ENCODE assay signal across 1 cellular context in genomic region chr9:113139225-113139829, GRCh38.
A peak's percentile ranks its signal among the peaks of the same experiment; 100 is the strongest.
TF ChIP-seq lines count a peak whose summit lies in the region.

No MANE protein-coding gene starts in this region.

TF ChIP-seq in HepG2, 621 proteins besides CTCF, POLR2A, EP300 and RAD21 (continued from another document):
- TF ChIP-seq, protein P1, sequence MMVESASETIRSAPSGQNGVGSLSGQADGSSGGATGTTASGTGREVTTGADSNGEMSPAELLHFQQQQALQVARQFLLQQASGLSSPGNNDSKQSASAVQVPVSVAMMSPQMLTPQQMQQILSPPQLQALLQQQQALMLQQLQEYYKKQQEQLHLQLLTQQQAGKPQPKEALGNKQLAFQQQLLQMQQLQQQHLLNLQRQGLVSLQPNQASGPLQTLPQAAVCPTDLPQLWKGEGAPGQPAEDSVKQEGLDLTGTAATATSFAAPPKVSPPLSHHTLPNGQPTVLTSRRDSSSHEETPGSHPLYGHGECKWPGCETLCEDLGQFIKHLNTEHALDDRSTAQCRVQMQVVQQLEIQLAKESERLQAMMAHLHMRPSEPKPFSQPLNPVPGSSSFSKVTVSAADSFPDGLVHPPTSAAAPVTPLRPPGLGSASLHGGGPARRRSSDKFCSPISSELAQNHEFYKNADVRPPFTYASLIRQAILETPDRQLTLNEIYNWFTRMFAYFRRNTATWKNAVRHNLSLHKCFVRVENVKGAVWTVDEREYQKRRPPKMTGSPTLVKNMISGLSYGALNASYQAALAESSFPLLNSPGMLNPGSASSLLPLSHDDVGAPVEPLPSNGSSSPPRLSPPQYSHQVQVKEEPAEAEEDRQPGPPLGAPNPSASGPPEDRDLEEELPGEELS (CRISPR knock-in tag; IDR thresholded peaks at IDR 0.05), result peak; percentile 40; the same call in 1 of the 2 replicates
- TF ChIP-seq REL (CRISPR knock-in tag; conservative IDR thresholded peaks at IDR 0.05) (no peak), TBX2 (CRISPR knock-in tag; IDR thresholded peaks at IDR 0.05; ENCODE audit: borderline replicate concordance) (peak; percentile 92), ZBTB4 (CRISPR knock-in tag; IDR thresholded peaks at IDR 0.05; ENCODE audit: borderline replicate concordance) (no peak), CBX5 (CRISPR knock-in tag; IDR thresholded peaks at IDR 0.05; ENCODE audit: borderline replicate concordance) (0 out of 2 replicates have a peak, but pooled peaks have one; percentile 17), ZNF670 (CRISPR knock-in tag; IDR thresholded peaks at IDR 0.05; ENCODE audit: borderline replicate concordance) (no peak), FOXA3 (CRISPR knock-in tag; IDR thresholded peaks at IDR 0.05) (peak; percentile 86), NFE2 (CRISPR knock-in tag; IDR thresholded peaks at IDR 0.05) (no peak), NCOA5 (CRISPR knock-in tag; IDR thresholded peaks at IDR 0.05) (no peak), PHF21A (CRISPR knock-in tag; IDR thresholded peaks at IDR 0.05) (peak; percentile 52; the same call in 1 of the 2 replicates), HHEX (CRISPR knock-in tag; IDR thresholded peaks at IDR 0.05) (no peak), NFRKB (IDR thresholded peaks at IDR 0.05) (no peak), PHB2 (IDR thresholded peaks at IDR 0.05; ENCODE audit: partially characterized antibody) (no peak), ZBTB33 (CRISPR knock-in tag; IDR thresholded peaks at IDR 0.05) (0 out of 2 replicates have a peak, but pooled peaks have one; percentile 29), ZNF12 (CRISPR knock-in tag; IDR thresholded peaks at IDR 0.05) (peak; percentile 61; the same call in 1 of the 2 replicates), HNF1B (CRISPR knock-in tag; IDR thresholded peaks at IDR 0.05) (no peak), RXRA (CRISPR knock-in tag; IDR thresholded peaks at IDR 0.05) (peak; percentile 91; the same call in 1 of the 2 replicates), KDM5A (IDR thresholded peaks at IDR 0.05; ENCODE audit: borderline replicate concordance, low read length) (no peak), ZNF567 (CRISPR knock-in tag; IDR thresholded peaks at IDR 0.05; ENCODE audit: borderline replicate concordance) (no peak), MYNN (CRISPR knock-in tag; IDR thresholded peaks at IDR 0.05; ENCODE audit: low read depth) (no peak), SP5 (CRISPR knock-in tag; IDR thresholded peaks at IDR 0.05; ENCODE audit: borderline replicate concordance, low read depth) (peak; percentile 20; the same call in 1 of the 2 replicates), HNF4G (IDR thresholded peaks at IDR 0.05; ENCODE audit: borderline replicate concordance, low read depth, low read length) (peak; percentile 32; the same call in 1 of the 2 replicates), HNF4G (CRISPR knock-in tag; IDR thresholded peaks at IDR 0.05; ENCODE audit: borderline replicate concordance, low read depth) (no peak), CEBPG (CRISPR knock-in tag; IDR thresholded peaks at IDR 0.05) (peak; percentile 62), MIXL1 (CRISPR knock-in tag; IDR thresholded peaks at IDR 0.05) (0 out of 2 replicates have a peak, but pooled peaks have one; percentile 31), SRSF9 (IDR thresholded peaks at IDR 0.05; ENCODE audit: borderline replicate concordance, insufficient read depth, low read depth, low read length, poor library complexity, severe bottlenecking) (no peak), ZIK1 (CRISPR knock-in tag; IDR thresholded peaks at IDR 0.05; ENCODE audit: borderline replicate concordance, low read depth) (no peak), ZNF441 (CRISPR knock-in tag; IDR thresholded peaks at IDR 0.05; ENCODE audit: borderline replicate concordance) (peak; percentile 90), MAX (IDR thresholded peaks at IDR 0.05) (no peak), TSC22D2 (CRISPR knock-in tag; IDR thresholded peaks at IDR 0.05; ENCODE audit: borderline replicate concordance) (no peak), ZNF839 (CRISPR knock-in tag; IDR thresholded peaks at IDR 0.05; ENCODE audit: borderline replicate concordance) (no peak), ARNTL (CRISPR knock-in tag; IDR thresholded peaks at IDR 0.05) (no peak), ZNF274 (CRISPR knock-in tag; IDR thresholded peaks at IDR 0.05) (no peak)
- TF ChIP-seq, protein P2, sequence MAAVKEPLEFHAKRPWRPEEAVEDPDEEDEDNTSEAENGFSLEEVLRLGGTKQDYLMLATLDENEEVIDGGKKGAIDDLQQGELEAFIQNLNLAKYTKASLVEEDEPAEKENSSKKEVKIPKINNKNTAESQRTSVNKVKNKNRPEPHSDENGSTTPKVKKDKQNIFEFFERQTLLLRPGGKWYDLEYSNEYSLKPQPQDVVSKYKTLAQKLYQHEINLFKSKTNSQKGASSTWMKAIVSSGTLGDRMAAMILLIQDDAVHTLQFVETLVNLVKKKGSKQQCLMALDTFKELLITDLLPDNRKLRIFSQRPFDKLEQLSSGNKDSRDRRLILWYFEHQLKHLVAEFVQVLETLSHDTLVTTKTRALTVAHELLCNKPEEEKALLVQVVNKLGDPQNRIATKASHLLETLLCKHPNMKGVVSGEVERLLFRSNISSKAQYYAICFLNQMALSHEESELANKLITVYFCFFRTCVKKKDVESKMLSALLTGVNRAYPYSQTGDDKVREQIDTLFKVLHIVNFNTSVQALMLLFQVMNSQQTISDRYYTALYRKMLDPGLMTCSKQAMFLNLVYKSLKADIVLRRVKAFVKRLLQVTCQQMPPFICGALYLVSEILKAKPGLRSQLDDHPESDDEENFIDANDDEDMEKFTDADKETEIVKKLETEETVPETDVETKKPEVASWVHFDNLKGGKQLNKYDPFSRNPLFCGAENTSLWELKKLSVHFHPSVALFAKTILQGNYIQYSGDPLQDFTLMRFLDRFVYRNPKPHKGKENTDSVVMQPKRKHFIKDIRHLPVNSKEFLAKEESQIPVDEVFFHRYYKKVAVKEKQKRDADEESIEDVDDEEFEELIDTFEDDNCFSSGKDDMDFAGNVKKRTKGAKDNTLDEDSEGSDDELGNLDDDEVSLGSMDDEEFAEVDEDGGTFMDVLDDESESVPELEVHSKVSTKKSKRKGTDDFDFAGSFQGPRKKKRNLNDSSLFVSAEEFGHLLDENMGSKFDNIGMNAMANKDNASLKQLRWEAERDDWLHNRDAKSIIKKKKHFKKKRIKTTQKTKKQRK (IDR thresholded peaks at IDR 0.05; ENCODE audit: low read length), result no peak
- TF ChIP-seq, protein P3, sequence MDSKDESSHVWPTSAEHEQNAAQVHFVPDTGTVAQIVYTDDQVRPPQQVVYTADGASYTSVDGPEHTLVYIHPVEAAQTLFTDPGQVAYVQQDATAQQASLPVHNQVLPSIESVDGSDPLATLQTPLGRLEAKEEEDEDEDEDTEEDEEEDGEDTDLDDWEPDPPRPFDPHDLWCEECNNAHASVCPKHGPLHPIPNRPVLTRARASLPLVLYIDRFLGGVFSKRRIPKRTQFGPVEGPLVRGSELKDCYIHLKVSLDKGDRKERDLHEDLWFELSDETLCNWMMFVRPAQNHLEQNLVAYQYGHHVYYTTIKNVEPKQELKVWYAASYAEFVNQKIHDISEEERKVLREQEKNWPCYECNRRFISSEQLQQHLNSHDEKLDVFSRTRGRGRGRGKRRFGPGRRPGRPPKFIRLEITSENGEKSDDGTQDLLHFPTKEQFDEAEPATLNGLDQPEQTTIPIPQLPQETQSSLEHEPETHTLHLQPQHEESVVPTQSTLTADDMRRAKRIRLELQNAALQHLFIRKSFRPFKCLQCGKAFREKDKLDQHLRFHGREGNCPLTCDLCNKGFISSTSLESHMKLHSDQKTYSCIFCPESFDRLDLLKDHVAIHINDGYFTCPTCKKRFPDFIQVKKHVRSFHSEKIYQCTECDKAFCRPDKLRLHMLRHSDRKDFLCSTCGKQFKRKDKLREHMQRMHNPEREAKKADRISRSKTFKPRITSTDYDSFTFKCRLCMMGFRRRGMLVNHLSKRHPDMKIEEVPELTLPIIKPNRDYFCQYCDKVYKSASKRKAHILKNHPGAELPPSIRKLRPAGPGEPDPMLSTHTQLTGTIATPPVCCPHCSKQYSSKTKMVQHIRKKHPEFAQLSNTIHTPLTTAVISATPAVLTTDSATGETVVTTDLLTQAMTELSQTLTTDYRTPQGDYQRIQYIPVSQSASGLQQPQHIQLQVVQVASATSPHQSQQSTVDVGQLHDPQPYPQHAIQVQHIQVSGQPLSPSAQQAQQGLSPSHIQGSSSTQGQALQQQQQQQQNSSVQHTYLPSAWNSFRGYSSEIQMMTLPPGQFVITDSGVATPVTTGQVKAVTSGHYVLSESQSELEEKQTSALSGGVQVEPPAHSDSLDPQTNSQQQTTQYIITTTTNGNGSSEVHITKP (CRISPR knock-in tag; IDR thresholded peaks at IDR 0.05; ENCODE audit: low read depth), result no peak
- TF ChIP-seq, protein P4, sequence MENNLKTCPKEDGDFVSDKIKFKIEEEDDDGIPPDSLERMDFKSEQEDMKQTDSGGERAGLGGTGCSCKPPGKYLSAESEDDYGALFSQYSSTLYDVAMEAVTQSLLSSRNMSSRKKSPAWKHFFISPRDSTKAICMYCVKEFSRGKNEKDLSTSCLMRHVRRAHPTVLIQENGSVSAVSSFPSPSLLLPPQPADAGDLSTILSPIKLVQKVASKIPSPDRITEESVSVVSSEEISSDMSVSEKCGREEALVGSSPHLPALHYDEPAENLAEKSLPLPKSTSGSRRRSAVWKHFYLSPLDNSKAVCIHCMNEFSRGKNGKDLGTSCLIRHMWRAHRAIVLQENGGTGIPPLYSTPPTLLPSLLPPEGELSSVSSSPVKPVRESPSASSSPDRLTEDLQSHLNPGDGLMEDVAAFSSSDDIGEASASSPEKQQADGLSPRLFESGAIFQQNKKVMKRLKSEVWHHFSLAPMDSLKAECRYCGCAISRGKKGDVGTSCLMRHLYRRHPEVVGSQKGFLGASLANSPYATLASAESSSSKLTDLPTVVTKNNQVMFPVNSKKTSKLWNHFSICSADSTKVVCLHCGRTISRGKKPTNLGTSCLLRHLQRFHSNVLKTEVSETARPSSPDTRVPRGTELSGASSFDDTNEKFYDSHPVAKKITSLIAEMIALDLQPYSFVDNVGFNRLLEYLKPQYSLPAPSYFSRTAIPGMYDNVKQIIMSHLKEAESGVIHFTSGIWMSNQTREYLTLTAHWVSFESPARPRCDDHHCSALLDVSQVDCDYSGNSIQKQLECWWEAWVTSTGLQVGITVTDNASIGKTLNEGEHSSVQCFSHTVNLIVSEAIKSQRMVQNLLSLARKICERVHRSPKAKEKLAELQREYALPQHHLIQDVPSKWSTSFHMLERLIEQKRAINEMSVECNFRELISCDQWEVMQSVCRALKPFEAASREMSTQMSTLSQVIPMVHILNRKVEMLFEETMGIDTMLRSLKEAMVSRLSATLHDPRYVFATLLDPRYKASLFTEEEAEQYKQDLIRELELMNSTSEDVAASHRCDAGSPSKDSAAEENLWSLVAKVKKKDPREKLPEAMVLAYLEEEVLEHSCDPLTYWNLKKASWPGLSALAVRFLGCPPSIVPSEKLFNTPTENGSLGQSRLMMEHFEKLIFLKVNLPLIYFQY (CRISPR knock-in tag; IDR thresholded peaks at IDR 0.05; ENCODE audit: borderline replicate concordance), result peak; percentile 37; the same call in 1 of the 2 replicates
TF ChIP-seq in HepG2: peak in this region for 103.
